ENCODE assay signal across 27 cellular contexts in the genomic region with DNA sequence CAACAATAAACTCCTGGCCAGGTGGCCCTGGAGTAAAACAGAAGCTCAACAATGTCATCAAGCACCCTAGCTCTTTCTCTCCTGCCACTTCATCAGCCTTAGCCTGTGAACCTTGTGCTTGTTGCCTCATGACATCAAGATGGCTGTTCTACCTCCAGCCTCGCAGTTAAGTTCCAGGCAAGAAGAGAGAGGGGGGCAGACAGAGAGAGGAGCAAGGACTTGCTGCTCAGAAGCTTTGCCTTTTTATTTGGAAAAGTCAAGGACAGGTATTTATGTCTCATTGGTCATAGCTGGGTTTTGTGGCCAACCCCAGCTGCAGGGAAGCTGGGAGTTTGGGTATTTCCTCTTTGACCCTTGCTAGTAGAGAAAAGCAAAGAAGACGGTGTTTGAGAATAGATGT.
"Had no signal": no experiment of that assay in that cellular context is flagged by ENCODE, and none has a peak within 500 bp of the region (broad histone marks: within the 10 kb centered on the region; RNA-seq: fewer than 3 reads in every experiment).

No MANE protein-coding gene starts in this region.

- H3K36me3 ChIP-seq: adrenal gland, gastroesophageal sphincter had no signal

- H3K27me3 ChIP-seq: adrenal gland, body of pancreas, gastroesophageal sphincter had no signal

- DNase-seq: activated CD4-positive, alpha-beta memory T cell treated with anti-CD3 and anti-CD28 coated beads for 36 hours; activated CD4-positive, alpha-beta T cell treated with anti-CD3 and anti-CD28 coated beads for 36 hours; activated CD4-positive, alpha-beta T cell treated with anti-CD3 and anti-CD28 coated beads, Interleukin-2, amount 10 ng/mL, durations not matched to agents 24 days and 14 days; activated CD4-positive, CD25-positive, alpha-beta regulatory T cell; activated CD4-positive, CD25-positive, alpha-beta regulatory T cell treated with anti-CD3 and anti-CD28 coated beads, Interleukin-2, amount 50 U/mL, for 72 hours; activated CD8-positive, alpha-beta memory T cell treated with anti-CD3 and anti-CD28 coated beads, Interleukin-2, amount 10 ng/mL, durations not matched to agents 7 days and 5 days; activated CD8-positive, alpha-beta memory T cell treated with anti-CD3 and anti-CD28 coated beads, Interleukin-2, amount 50 U/mL, for 4 hours; activated CD8-positive, alpha-beta T cell treated with anti-CD3 and anti-CD28 coated beads, Interleukin-2, amount 10 ng/mL, durations not matched to agents 7 days and 5 days; activated effector memory CD4-positive, alpha-beta T cell treated with anti-CD3 and anti-CD28 coated beads, Interleukin-2, amount 50 U/mL, for 16 hours; activated naive CD4-positive, alpha-beta T cell treated with anti-CD3 and anti-CD28 coated beads for 36 hours; activated naive CD8-positive, alpha-beta T cell treated with anti-CD3 and anti-CD28 coated beads for 36 hours; activated naive CD8-positive, alpha-beta T cell treated with anti-CD3 and anti-CD28 coated beads, Interleukin-2, amount 50 U/mL, for 24 hours; activated T-cell treated with anti-CD3 and anti-CD28 coated beads, Interleukin-2, amount 50 U/mL, for 1 hour; activated T-cell treated with anti-CD3 and anti-CD28 coated beads, Interleukin-2, amount 50 U/mL, for 48 hours; adrenal gland; amygdala; aorta; body of pancreas; caudate nucleus; cortex of kidney; dermis blood vessel endothelial cell; effector CD4-positive, alpha-beta T cell; effector memory CD8-positive, alpha-beta T cell; foreskin melanocyte; T-helper 2 cell had no signal

- H3K4me1 ChIP-seq: body of pancreas had no signal

- ATAC-seq: activated CD4-positive, alpha-beta T cell treated with anti-CD3 and anti-CD28 coated beads for 36 hours; activated CD8-positive, alpha-beta memory T cell treated with anti-CD3 and anti-CD28 coated beads, Interleukin-2, amount 10 ng/mL, durations not matched to agents 7 days and 5 days; activated CD8-positive, alpha-beta T cell treated with anti-CD3 and anti-CD28 coated beads, Interleukin-2, amount 10 ng/mL, durations not matched to agents 7 days and 5 days; activated naive CD8-positive, alpha-beta T cell treated with anti-CD3 and anti-CD28 coated beads, Interleukin-2, amount 50 U/mL, for 24 hours; body of pancreas; effector memory CD8-positive, alpha-beta T cell; esophagus mucosa; gastroesophageal sphincter had no signal

- H3K9me3 ChIP-seq: adrenal gland, body of pancreas, gastroesophageal sphincter had no signal

- H3K27ac ChIP-seq: adrenal gland, body of pancreas, gastroesophageal sphincter had no signal

- H3K4me3 ChIP-seq: adrenal gland, body of pancreas, gastroesophageal sphincter had no signal
